Comparison of ENCODE assay signal across 11 cellular contexts in genomic region chr20:32189123-32189410, GRCh38. TPM values are rescaled to one million over a fixed set of nuclear protein-coding genes. Genes with fewer than 3 reads are reported as not detected.
DNase-seq lines count a peak whose midpoint lies in the region; ATAC-seq, FAIRE-seq and TF ChIP-seq lines count a peak whose summit lies in the region.
"Had no signal": no experiment of that assay in that cellular context is flagged by ENCODE, and none has a peak within 500 bp of the region (broad histone marks: within the 10 kb centered on the region; RNA-seq: fewer than 3 reads in every experiment).

No MANE protein-coding gene starts in this region.

- H3K9me2 ChIP-seq in PC-9 (ENCODE audit: insufficient read depth), result no peaks in the 10 kb centered on the region

- no peaks in the 10 kb centered on the region for H3K9me3 Mint-ChIP-seq in activated naive CD4-positive, alpha-beta T cell treated with anti-CD3 and anti-CD28 coated beads, Interleukin-2, amount 50 U/mL, for 24 hours
- H3K9me3 Mint-ChIP-seq in type B pancreatic cell, result no peaks in the 10 kb centered on the region

- H3K79me2 ChIP-seq in K562 (ENCODE audit: control insufficient read depth, insufficient read depth, low read length), result no peaks in the 10 kb centered on the region
- no peaks in the 10 kb centered on the region for H3K79me2 ChIP-seq in PC-9 (ENCODE audit: low read depth)

- no peak overlapping the region for H3K4me3 ChIP-seq in K562
- H3K4me3 ChIP-seq in muscle layer of colon (ENCODE audit: low read depth in 1 of 2, low read length in 2 of 2), result peak overlapping the region in 1 of 2 donors; percentile 79
- H3K4me3 ChIP-seq in PC-9, result no peak overlapping the region

- TF ChIP-seq EP300 in K562 (IDR thresholded peaks at IDR 0.05; ENCODE audit: low read length), result no peak

- H3K9me3 ChIP-seq in K562 (replicated peaks; ENCODE audit: control insufficient read depth, insufficient read depth, low read depth, low read length) (no peaks in the 10 kb centered on the region), muscle layer of colon (ENCODE audit: low read length) (no peaks in the 10 kb centered on the region), PC-9 (ENCODE audit: insufficient read depth, low read depth) (no peaks in the 10 kb centered on the region)
- H3K9me3 ChIP-seq: spleen had no signal

- peaks cover 38% of the 10 kb centered on the region for H3K4me1 Mint-ChIP-seq in activated naive CD4-positive, alpha-beta T cell treated with anti-CD3 and anti-CD28 coated beads, Interleukin-2, amount 50 U/mL, for 24 hours
- H3K4me1 Mint-ChIP-seq in type B pancreatic cell (ENCODE audit: unreplicated experiment), result peaks cover 32% of the 10 kb centered on the region

- peaks cover 8% of the 10 kb centered on the region; the same call in 1 of the 2 replicates for H3F3A ChIP-seq in PC-9 (ENCODE audit: insufficient read depth, low read depth)

- TF ChIP-seq POLR2A in K562 (conservative IDR thresholded peaks at IDR 0.05), result no peak

- no peaks in the 10 kb centered on the region for H3K27me3 Mint-ChIP-seq in activated naive CD4-positive, alpha-beta T cell treated with anti-CD3 and anti-CD28 coated beads, Interleukin-2, amount 50 U/mL, for 24 hours
- H3K27me3 Mint-ChIP-seq in type B pancreatic cell, result no peaks in the 10 kb centered on the region

- H3K4me2 ChIP-seq in K562 (ENCODE audit: insufficient read depth, low read length) (no peak overlapping the region), PC-9 (no peak overlapping the region)

- no peak for DNase-seq in activated naive CD4-positive, alpha-beta T cell treated with anti-CD3 and anti-CD28 coated beads, Interleukin-2, amount 50 U/mL, for 16 hours
- no peak for DNase-seq in K562 (ENCODE audit: extremely low read depth in 1 of 4, low spot score in 3 of 4)
- no peak for DNase-seq in type B pancreatic cell (ENCODE audit: extremely low spot score, unreplicated experiment)
- no peak for DNase-seq in cerebellar cortex (ENCODE audit: low spot score)
- no peak for DNase-seq in NCI-H748 (lab: John Stamatoyannopoulos, UW; ENCODE audit: unreplicated experiment)
- no peak for DNase-seq in PC-9
- DNase-seq: H7, spleen had no signal

- TF ChIP-seq RAD21 in K562 (CRISPR knock-in tag; conservative IDR thresholded peaks at IDR 0.05 in 1 of 2, IDR thresholded peaks at IDR 0.05 in 1 of 2), result no peak

- H3K27me3 ChIP-seq in K562 (ENCODE audit: control insufficient read depth in 2 of 2, insufficient read depth in 2 of 2, low read length in 2 of 2) (no peaks in the 10 kb centered on the region), muscle layer of colon (ENCODE audit: control insufficient read depth in 1 of 2, insufficient read depth in 2 of 2, low read length in 2 of 2) (no peaks in the 10 kb centered on the region), PC-9 (ENCODE audit: insufficient read depth, low read depth) (no peaks in the 10 kb centered on the region)

- 87% methylated on average over 9 of the region's 9 CpGs for WGBS in K562 (ENCODE audit: insufficient coverage, low coverage, missing lambda C conversion rate)

- CTCF ChIA-PET in K562 (lab: Yijun Ruan, JAX; ENCODE audit: low intra/inter-chr PET ratio) (no interaction called here), PC-9 (lab: Charles Lee) (no interaction called here)

- POLR2A ChIA-PET in K562 (lab: Yijun Ruan, JAX) (interaction anchor here (1.0 to 1.1 kb wide), 3 partner anchors 12 to 282 kb away, joined by 3 read pairs; no protein-coding TSS in a partner anchor), PC-9 (lab: Charles Lee; ENCODE audit: unreplicated experiment) (no interaction called here)

- ATAC-seq in K562, result no peak

- peaks cover 7% of the 10 kb centered on the region; the same call in 1 of the 3 replicates for H3K36me3 ChIP-seq in K562 (ENCODE audit: control insufficient read depth, insufficient read depth, low read length)
- no peaks in the 10 kb centered on the region for H3K36me3 ChIP-seq in muscle layer of colon (ENCODE audit: insufficient read depth, low read length)
- H3K36me3 ChIP-seq in PC-9 (ENCODE audit: low read depth), result no peaks in the 10 kb centered on the region

- no TSS peak for BruUV-seq in K562 (replicated peaks; lab: Mats Ljungman, UMichigan)
- no TSS peak for BruUV-seq in PC-9 (replicated peaks; lab: Mats Ljungman, UMichigan)

- in situ Hi-C loops in K562 (cut with MboI), result no loop called here

- no peak overlapping the region for H3K9ac ChIP-seq in K562 (ENCODE audit: insufficient read depth in 1 of 2, low read depth in 2 of 2, low read length in 2 of 2)
- H3K9ac ChIP-seq in muscle layer of colon (ENCODE audit: low read length), result no peak overlapping the region

- intact Hi-C loops in K562 (cut with micrococcal nuclease), result no loop called here
- intact Hi-C loops in PC-9 (cut with micrococcal nuclease; ENCODE audit: unreplicated experiment), result no loop called here

- no peak for TF ChIP-seq CTCF in K562 (IDR thresholded peaks at IDR 0.05 in 2 of 3, conservative IDR thresholded peaks at IDR 0.05 in 1 of 3; ENCODE audit: insufficient read depth in 2 of 3, low read depth in 1 of 3, low read length in 3 of 3)
- TF ChIP-seq CTCF in type B pancreatic cell (conservative IDR thresholded peaks at IDR 0.05), result no peak
- no peak for TF ChIP-seq CTCF in PC-9 (conservative IDR thresholded peaks at IDR 0.05)

- H2AFZ ChIP-seq in K562 (ENCODE audit: low read depth, low read length), result no peak overlapping the region
- no peak overlapping the region for H2AFZ ChIP-seq in PC-9

- H3K4me3 Mint-ChIP-seq in activated naive CD4-positive, alpha-beta T cell treated with anti-CD3 and anti-CD28 coated beads, Interleukin-2, amount 50 U/mL, for 24 hours, result peak overlapping the region; percentile 86
- H3K4me3 Mint-ChIP-seq in type B pancreatic cell, result peak overlapping the region; percentile 90

- no peaks in the 10 kb centered on the region for H3K9me1 ChIP-seq in K562 (ENCODE audit: control insufficient read depth, insufficient read depth, low read length)

- no peak overlapping the region for H3K27ac ChIP-seq in K562 (ENCODE audit: extremely low read depth, low read depth, low read length)
- H3K27ac ChIP-seq in muscle layer of colon (ENCODE audit: low read depth, low read length), result peak overlapping the region; percentile 61
- no peak overlapping the region for H3K27ac ChIP-seq in PC-9
- H3K27ac ChIP-seq: SK-N-MC had no signal

- FAIRE-seq in K562 (lab: Jason Lieb, UNC), result no peak

- H3K27ac Mint-ChIP-seq in activated naive CD4-positive, alpha-beta T cell treated with anti-CD3 and anti-CD28 coated beads, Interleukin-2, amount 50 U/mL, for 24 hours, result peak overlapping the region; percentile 87
- H3K27ac Mint-ChIP-seq in type B pancreatic cell, result peak overlapping the region; percentile 87

- peaks cover 0 to 2% of the 10 kb centered on the region in 2 experiments; a peak in 1 of 5 replicates for H3K4me1 ChIP-seq in K562 (replicated peaks in 1 of 2; ENCODE audit: control insufficient read depth in 2 of 2, insufficient read depth in 2 of 2, low read length in 2 of 2)
- H3K4me1 ChIP-seq in muscle layer of colon (ENCODE audit: insufficient read depth, low read length), result peaks cover 20% of the 10 kb centered on the region
- H3K4me1 ChIP-seq in PC-9 (replicated peaks; ENCODE audit: insufficient read depth), result no peaks in the 10 kb centered on the region

- H4K20me1 ChIP-seq in K562 (replicated peaks; ENCODE audit: control insufficient read depth, insufficient read depth, low read length), result no peaks in the 10 kb centered on the region
- no peaks in the 10 kb centered on the region; the same call in 1 of the 2 replicates for H4K20me1 ChIP-seq in PC-9 (ENCODE audit: insufficient read depth)

- H3K36me3 Mint-ChIP-seq in activated naive CD4-positive, alpha-beta T cell treated with anti-CD3 and anti-CD28 coated beads, Interleukin-2, amount 50 U/mL, for 24 hours, result peaks cover 9% of the 10 kb centered on the region
- H3K36me3 Mint-ChIP-seq in type B pancreatic cell, result peaks cover 11% of the 10 kb centered on the region

RNA-seq across cellular contexts. Expression of gene PLAGL2, which starts 18.5 kb away (rescaled TPM):
- 15.9 and 22.3 TPM in 2 replicates for total RNA-seq in K562 (2011; cell fraction: chromatin; rRNA removed; ENCODE audit: low replicate concordance)
- total RNA-seq in K562 (2011; cell fraction: nucleolus; rRNA removed), result 11.4 and 12.5 TPM in 2 replicates
- total RNA-seq in K562 (2011; cell fraction: nucleoplasm; rRNA removed), result 18.0 and 31.8 TPM in 2 replicates
- 4.0 and 5.5 TPM in 2 replicates for total RNA-seq in K562 (2014; rRNA removed)
- total RNA-seq in K562 (2014; rRNA removed; fragmentation: Illumina TruSeq; extraction: Trizol), result 5.6 and 6.4 TPM in 2 replicates
- 6.2 and 6.7 TPM in 2 replicates for total RNA-seq in K562 (2015; rRNA removed; fragmentation: Illumina TruSeq; extraction: Trizol)
- 20.1 and 21.8 TPM in 2 replicates for total RNA-seq in K562 (2021)
- polyA plus RNA-seq in K562 (2011; rRNA removed), result 7.1 and 7.2 TPM in 2 replicates
- 9.6 and 9.7 TPM in 2 replicates for polyA plus RNA-seq in K562 (2011; cell fraction: cytosol; rRNA removed)
- polyA plus RNA-seq in K562 (2011; cell fraction: nucleus; rRNA removed), result 7.9 and 13.1 TPM in 2 replicates
- polyA plus RNA-seq in K562 (2012), result 11.7 and 12.7 TPM in 2 replicates
- polyA plus RNA-seq in K562 (2014; fragmentation: Illumina TruSeq; extraction: Trizol), result 21.8 and 24.3 TPM in 2 replicates
- 1 to 10 TPM; 3.1 to 5.3 TPM for polyA plus RNA-seq in K562 (2014; fragmentation: Nextera tagmentation; extraction: Ambion mirVana)
- 10.6 and 11.4 TPM in 2 replicates for polyA plus RNA-seq in K562 (2014; rRNA removed)
- polyA minus RNA-seq in K562 (2011; rRNA and poly(A)+ RNA removed), result 6.5 and 8.3 TPM in 2 replicates
- polyA minus RNA-seq in K562 (2011; cell fraction: cytosol; rRNA and poly(A)+ RNA removed), result 10.6 and 13.0 TPM in 2 replicates
- polyA minus RNA-seq in K562 (2011; cell fraction: nucleus; rRNA and poly(A)+ RNA removed), result 5.3 and 6.8 TPM in 2 replicates
- 52.1 and 52.7 TPM in 2 replicates for total RNA-seq in type B pancreatic cell (ENCODE audit: low replicate concordance)
- 17.5 and 23.8 TPM in 2 replicates for total RNA-seq in PC-9 (2021)

RNA-seq across cellular contexts. Expression of gene POFUT1, which starts 18.6 kb away (rescaled TPM):
- total RNA-seq in K562 (2011; cell fraction: chromatin; rRNA removed; ENCODE audit: low replicate concordance), result 57.2 and 80.7 TPM in 2 replicates
- total RNA-seq in K562 (2011; cell fraction: nucleolus; rRNA removed), result 72.2 and 72.5 TPM in 2 replicates
- 70.9 and 93.4 TPM in 2 replicates for total RNA-seq in K562 (2011; cell fraction: nucleoplasm; rRNA removed)
- 23.5 and 29.4 TPM in 2 replicates for total RNA-seq in K562 (2014; rRNA removed)
- total RNA-seq in K562 (2014; rRNA removed; fragmentation: Illumina TruSeq; extraction: Trizol), result 25.7 and 25.9 TPM in 2 replicates
- total RNA-seq in K562 (2015; rRNA removed; fragmentation: Illumina TruSeq; extraction: Trizol), result 32.8 and 33.2 TPM in 2 replicates
- total RNA-seq in K562 (2021), result 38.2 and 44.7 TPM in 2 replicates
- 21.3 and 21.6 TPM in 2 replicates for polyA plus RNA-seq in K562 (2011; rRNA removed)
- polyA plus RNA-seq in K562 (2011; cell fraction: cytosol; rRNA removed), result 19.2 and 27.8 TPM in 2 replicates
- polyA plus RNA-seq in K562 (2011; cell fraction: nucleus; rRNA removed), result 15.0 and 22.1 TPM in 2 replicates
- polyA plus RNA-seq in K562 (2012), result 22.6 and 26.2 TPM in 2 replicates
- polyA plus RNA-seq in K562 (2014; fragmentation: Illumina TruSeq; extraction: Trizol), result 32.7 and 34.3 TPM in 2 replicates
- 1 to 10 TPM; 3.5 to 6.0 TPM for polyA plus RNA-seq in K562 (2014; fragmentation: Nextera tagmentation; extraction: Ambion mirVana)
- 22.7 and 24.8 TPM in 2 replicates for polyA plus RNA-seq in K562 (2014; rRNA removed)
- 25.2 and 26.7 TPM in 2 replicates for polyA minus RNA-seq in K562 (2011; rRNA and poly(A)+ RNA removed)
- polyA minus RNA-seq in K562 (2011; cell fraction: cytosol; rRNA and poly(A)+ RNA removed), result 19.7 and 23.0 TPM in 2 replicates
- polyA minus RNA-seq in K562 (2011; cell fraction: nucleus; rRNA and poly(A)+ RNA removed), result 13.7 and 16.8 TPM in 2 replicates
- total RNA-seq in type B pancreatic cell (ENCODE audit: low replicate concordance), result 48.9 and 55.8 TPM in 2 replicates
- 38.1 and 51.3 TPM in 2 replicates for total RNA-seq in PC-9 (2021)
